In the genomic region with DNA sequence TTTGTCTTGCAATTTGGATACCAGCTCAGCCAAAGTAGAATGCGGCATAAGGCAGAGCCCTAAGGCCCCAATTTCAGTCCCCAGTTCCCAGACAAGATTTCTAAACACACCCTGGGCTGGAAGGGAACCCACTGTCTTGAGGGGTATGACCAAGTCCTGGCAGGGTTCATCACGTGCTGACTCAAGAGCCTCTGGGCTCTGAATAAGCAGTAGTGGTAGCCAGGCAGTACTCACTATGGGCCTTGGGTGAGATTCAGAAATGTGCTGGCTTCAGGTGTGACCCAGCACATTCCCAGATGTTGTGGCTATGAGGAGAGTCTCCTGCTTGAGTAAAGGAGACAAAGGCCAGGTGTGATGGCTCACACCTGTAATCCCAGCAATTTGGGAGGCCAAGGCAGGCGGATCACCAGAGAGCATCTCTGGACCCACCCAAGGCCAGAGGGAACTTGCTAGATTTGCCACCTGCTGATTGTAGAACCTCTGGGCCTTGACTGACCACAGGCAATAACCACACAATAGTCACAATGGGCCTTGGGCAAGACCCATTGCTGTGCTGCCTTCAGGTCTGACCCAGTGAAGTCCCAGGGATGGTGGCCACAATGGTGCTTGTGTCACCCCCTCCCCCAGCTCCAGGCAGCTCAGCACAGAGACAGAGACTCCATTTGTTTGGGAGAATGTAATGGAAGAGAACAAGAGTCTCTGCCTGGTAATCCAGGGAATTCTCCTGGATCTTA, we compare ENCODE assay signal across 14 cellular contexts.
DNase-seq lines count a peak whose midpoint lies in the region; ATAC-seq and TF ChIP-seq lines count a peak whose summit lies in the region.
"Had no signal": no experiment of that assay in that cellular context is flagged by ENCODE, and none has a peak within 500 bp of the region (broad histone marks: within the 10 kb centered on the region; RNA-seq: fewer than 3 reads in every experiment).

No MANE protein-coding gene starts in this region.

- intact Hi-C loops in uterus (cut with DNase I; ENCODE audit: low total_unique reads), result no loop called here

- peak overlapping the region; percentile 22 for H3K56ac ChIP-seq in mesendoderm (ENCODE audit: low read length)

- TF ChIP-seq CTCF in uterus (IDR thresholded peaks at IDR 0.05), result no peak

- H3K79me2 ChIP-seq in mesendoderm (ENCODE audit: control insufficient read depth, insufficient read depth, low read length), result peaks cover 2% of the 10 kb centered on the region

- H2AK5ac ChIP-seq in mesendoderm (ENCODE audit: low read length), result no peak overlapping the region

- H3K9me3 Mint-ChIP-seq in activated CD8-positive, alpha-beta T cell treated with anti-CD3 and anti-CD28 coated beads, Interleukin-2, amount 10 ng/mL, durations not matched to agents 7 days and 5 days (ENCODE audit: insufficient read depth), result no peaks in the 10 kb centered on the region
- H3K9me3 Mint-ChIP-seq: CD8-positive, alpha-beta memory T cell had no signal

- peaks cover 12% of the 10 kb centered on the region for H3K4me1 ChIP-seq in mesendoderm (ENCODE audit: control insufficient read depth, low read depth, low read length)
- no peaks in the 10 kb centered on the region for H3K4me1 ChIP-seq in uterus

- no peak overlapping the region for H3K4me2 ChIP-seq in mesendoderm (ENCODE audit: low read length)

- ATAC-seq in GM21423 (IDR thresholded peaks at IDR 0.05; ENCODE audit: unreplicated experiment) (peak; percentile 14), HG02885 (IDR thresholded peaks at IDR 0.05; ENCODE audit: poor library complexity, unreplicated experiment) (peak; percentile 32), GM18867 (IDR thresholded peaks at IDR 0.05; ENCODE audit: unreplicated experiment) (no peak)
- no peak for ATAC-seq in activated CD8-positive, alpha-beta T cell treated with anti-CD3 and anti-CD28 coated beads, Interleukin-2, amount 10 ng/mL, durations not matched to agents 7 days and 5 days

- H3K4me1 Mint-ChIP-seq in activated CD8-positive, alpha-beta T cell treated with anti-CD3 and anti-CD28 coated beads, Interleukin-2, amount 10 ng/mL, durations not matched to agents 7 days and 5 days (ENCODE audit: low read depth), result peaks cover 36% of the 10 kb centered on the region

- H3K27ac ChIP-seq in mesendoderm (ENCODE audit: low read depth, low read length), result peak overlapping the region; percentile 77
- no peak overlapping the region for H3K27ac ChIP-seq in uterus

- CTCF ChIA-PET in activated CD8-positive, alpha-beta T cell treated with anti-CD3 and anti-CD28 coated beads, Interleukin-2, amount 10 ng/mL, durations not matched to agents 7 days and 5 days (lab: Charles Lee), result no interaction called here

- H3K23ac ChIP-seq in mesendoderm (ENCODE audit: low read length), result no peak overlapping the region

- H2BK5ac ChIP-seq in mesendoderm (ENCODE audit: low read length), result no peak overlapping the region

- peaks cover 3% of the 10 kb centered on the region for H3K36me3 ChIP-seq in mesendoderm (ENCODE audit: control insufficient read depth, insufficient read depth, low read length)
- no peaks in the 10 kb centered on the region for H3K36me3 ChIP-seq in uterus

- H3K36me3 Mint-ChIP-seq in activated CD8-positive, alpha-beta T cell treated with anti-CD3 and anti-CD28 coated beads, Interleukin-2, amount 10 ng/mL, durations not matched to agents 7 days and 5 days (ENCODE audit: low read depth), result peaks cover 57% of the 10 kb centered on the region

- H2BK120ac ChIP-seq in mesendoderm (ENCODE audit: low read depth, low read length), result no peak overlapping the region

- H3K9ac ChIP-seq in mesendoderm (ENCODE audit: low read length), result no peak overlapping the region

- no peak overlapping the region for H2BK15ac ChIP-seq in mesendoderm (replicated peaks; ENCODE audit: low read depth)

- TF ChIP-seq POLR2A in uterus (IDR thresholded peaks at IDR 0.05), result no peak

- no peak overlapping the region for H4K8ac ChIP-seq in mesendoderm (ENCODE audit: low read depth, low read length)

- no peaks in the 10 kb centered on the region for H3K9me3 ChIP-seq in uterus

- H3K79me1 ChIP-seq in mesendoderm (ENCODE audit: low read length), result peaks cover 4% of the 10 kb centered on the region

- no peak for DNase-seq in activated CD8-positive, alpha-beta T cell treated with anti-CD3 and anti-CD28 coated beads, Interleukin-2, amount 10 ng/mL, durations not matched to agents 7 days and 5 days
- peak; percentile 44 for DNase-seq in mesendoderm
- no peak for DNase-seq in uterus
- no peak for DNase-seq in ecto neural progenitor cell (ENCODE audit: low spot score)
- no peak for DNase-seq in SIG-M5 (lab: John Stamatoyannopoulos, UW)
- DNase-seq: activated CD4-positive, CD25-positive, alpha-beta regulatory T cell; CD8-positive, alpha-beta memory T cell; NCI-H187 treated with DMSO at 0.1 percent for 48 hours; small intestine; SW 1271 had no signal

- peak overlapping the region; percentile 20 for H3K4ac ChIP-seq in mesendoderm (ENCODE audit: low read depth, low read length)

- H4K5ac ChIP-seq in mesendoderm (ENCODE audit: low read length), result no peak overlapping the region

- H3K4me3 ChIP-seq in mesendoderm (ENCODE audit: low read length), result no peak overlapping the region
- no peak overlapping the region for H3K4me3 ChIP-seq in uterus

- no CpG with 5 or more reads among the region's 3 CpGs for WGBS in mesendoderm (ENCODE audit: extremely low coverage, insufficient coverage, low lambda C conversion rate)

- H3K18ac ChIP-seq in mesendoderm (ENCODE audit: low read length), result peak overlapping the region; percentile 25

- H3K27me3 Mint-ChIP-seq in activated CD8-positive, alpha-beta T cell treated with anti-CD3 and anti-CD28 coated beads, Interleukin-2, amount 10 ng/mL, durations not matched to agents 7 days and 5 days (ENCODE audit: low read depth), result no peaks in the 10 kb centered on the region
- H3K27me3 Mint-ChIP-seq: brain; CD8-positive, alpha-beta memory T cell had no signal

- H3K27ac Mint-ChIP-seq in activated CD8-positive, alpha-beta T cell treated with anti-CD3 and anti-CD28 coated beads, Interleukin-2, amount 10 ng/mL, durations not matched to agents 7 days and 5 days, result peak overlapping the region; percentile 10

- POLR2A ChIA-PET in activated CD8-positive, alpha-beta T cell treated with anti-CD3 and anti-CD28 coated beads, Interleukin-2, amount 10 ng/mL, durations not matched to agents 7 days and 5 days (lab: Charles Lee), result interaction anchor here (0.7 kb wide), 1 partner anchor 88 kb away, joined by 3 read pairs; no protein-coding TSS in a partner anchor

- H3K27me3 ChIP-seq in mesendoderm (ENCODE audit: insufficient read depth, low read length, poor library complexity) (no peaks in the 10 kb centered on the region), uterus (no peaks in the 10 kb centered on the region)

- no peak overlapping the region for H3K4me3 Mint-ChIP-seq in activated CD8-positive, alpha-beta T cell treated with anti-CD3 and anti-CD28 coated beads, Interleukin-2, amount 10 ng/mL, durations not matched to agents 7 days and 5 days
- H3K4me3 Mint-ChIP-seq: brain; CD8-positive, alpha-beta memory T cell had no signal

Comparison
In these comparisons a context has a peak if more than half of its experiments do, and no peak if none do; other contexts are left out.
1. ATAC-seq: peak in GM21423 (single experiment) and HG02885 (single experiment); none in activated CD8-positive, alpha-beta T cell treated with anti-CD3 and anti-CD28 coated beads, Interleukin-2, amount 10 ng/mL, durations not matched to agents 7 days and 5 days (single experiment) and GM18867 (single experiment).